Comparison of ENCODE assay signal across 1 cellular context in the genomic region with DNA sequence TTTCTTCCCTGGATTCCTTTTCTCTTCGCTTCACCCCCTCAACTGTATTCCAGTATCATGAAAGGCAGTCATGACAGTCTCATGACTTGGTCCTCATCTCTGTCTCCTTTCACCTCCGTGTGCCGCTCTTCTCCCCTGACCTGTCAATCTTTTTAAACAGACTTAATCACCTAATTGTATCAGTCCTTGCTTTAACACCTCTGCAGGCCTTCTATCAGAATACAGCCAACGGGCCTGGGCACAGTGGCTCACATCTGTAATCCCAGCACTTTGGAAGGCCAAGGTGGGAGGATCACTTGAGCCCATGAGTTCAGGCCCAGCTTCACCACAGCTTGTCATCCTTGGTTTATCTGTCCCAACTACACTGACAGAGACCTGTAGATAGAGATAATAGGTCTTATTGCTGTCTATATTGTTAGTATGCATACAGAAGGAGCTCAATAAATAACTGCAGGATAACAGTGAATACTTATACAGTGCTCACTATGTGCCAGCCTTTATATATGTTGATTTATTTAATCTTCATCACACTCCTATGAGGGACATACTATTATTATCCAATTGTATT.
TF ChIP-seq lines count a peak whose summit lies in the region.

No MANE protein-coding gene starts in this region.

TF ChIP-seq in K562, 482 proteins besides CTCF, POLR2A, EP300 and RAD21 (continued from another document and continues in another):
- TF ChIP-seq NCOA4 (IDR thresholded peaks at IDR 0.05; ENCODE audit: partially characterized antibody) (peak; percentile 49), ZNF75A (CRISPR knock-in tag; IDR thresholded peaks at IDR 0.05) (no peak), GABPB1 (CRISPR knock-in tag; IDR thresholded peaks at IDR 0.05) (no peak), HDAC8 (tag; IDR thresholded peaks at IDR 0.05) (no peak), POLR3A (IDR thresholded peaks at IDR 0.05; ENCODE audit: borderline replicate concordance, extremely low read depth, insufficient read depth, insufficient read length) (no peak), OTX1 (CRISPR knock-in tag; IDR thresholded peaks at IDR 0.05) (no peak), SMARCB1 (IDR thresholded peaks at IDR 0.05; ENCODE audit: insufficient read length, low read depth) (no peak), ZNF583 (CRISPR knock-in tag; IDR thresholded peaks at IDR 0.05) (no peak), ZKSCAN8 (CRISPR knock-in tag; IDR thresholded peaks at IDR 0.05) (peak; percentile 94), ASH1L (IDR thresholded peaks at IDR 0.05; ENCODE audit: borderline replicate concordance, low read depth, partially characterized antibody) (peak; percentile 34), EHMT2 (IDR thresholded peaks at IDR 0.05) (peak; percentile 33; the same call in 1 of the 2 replicates), RCOR1 (IDR thresholded peaks at IDR 0.05; ENCODE audit: borderline replicate concordance in 1 of 2, low read depth in 2 of 2, low read length in 2 of 2) (0 out of 4 replicates have a peak, but pooled peaks of 1 of the 2 experiments have one; percentile 24), STAG1 (CRISPR knock-in tag; IDR thresholded peaks at IDR 0.05; ENCODE audit: borderline replicate concordance) (no peak), HDGF (IDR thresholded peaks at IDR 0.05) (peak; percentile 76), KAT8 (IDR thresholded peaks at IDR 0.05; ENCODE audit: low read depth) (no peak), ZC3H4 (CRISPR knock-in tag; IDR thresholded peaks at IDR 0.05; ENCODE audit: borderline replicate concordance) (no peak), TAF9B (IDR thresholded peaks at IDR 0.05; ENCODE audit: partially characterized antibody) (no peak), MEIS2 (IDR thresholded peaks at IDR 0.05; ENCODE audit: partially characterized antibody) (peak; percentile 36), SMARCA5 (IDR thresholded peaks at IDR 0.05) (peak; percentile 59; the same call in 1 of the 2 replicates), DNMT1 (IDR thresholded peaks at IDR 0.05) (no peak), TAL1 (IDR thresholded peaks at IDR 0.05) (0 out of 2 replicates have a peak, but pooled peaks have one; percentile 2), ZBED1 (IDR thresholded peaks at IDR 0.05) (no peak), ZNF184 (CRISPR knock-in tag; IDR thresholded peaks at IDR 0.05) (no peak), SRSF1 (IDR thresholded peaks at IDR 0.05; ENCODE audit: low read depth, low read length) (no peak), GATAD2A (IDR thresholded peaks at IDR 0.05) (no peak)
- TF ChIP-seq, protein P1, sequence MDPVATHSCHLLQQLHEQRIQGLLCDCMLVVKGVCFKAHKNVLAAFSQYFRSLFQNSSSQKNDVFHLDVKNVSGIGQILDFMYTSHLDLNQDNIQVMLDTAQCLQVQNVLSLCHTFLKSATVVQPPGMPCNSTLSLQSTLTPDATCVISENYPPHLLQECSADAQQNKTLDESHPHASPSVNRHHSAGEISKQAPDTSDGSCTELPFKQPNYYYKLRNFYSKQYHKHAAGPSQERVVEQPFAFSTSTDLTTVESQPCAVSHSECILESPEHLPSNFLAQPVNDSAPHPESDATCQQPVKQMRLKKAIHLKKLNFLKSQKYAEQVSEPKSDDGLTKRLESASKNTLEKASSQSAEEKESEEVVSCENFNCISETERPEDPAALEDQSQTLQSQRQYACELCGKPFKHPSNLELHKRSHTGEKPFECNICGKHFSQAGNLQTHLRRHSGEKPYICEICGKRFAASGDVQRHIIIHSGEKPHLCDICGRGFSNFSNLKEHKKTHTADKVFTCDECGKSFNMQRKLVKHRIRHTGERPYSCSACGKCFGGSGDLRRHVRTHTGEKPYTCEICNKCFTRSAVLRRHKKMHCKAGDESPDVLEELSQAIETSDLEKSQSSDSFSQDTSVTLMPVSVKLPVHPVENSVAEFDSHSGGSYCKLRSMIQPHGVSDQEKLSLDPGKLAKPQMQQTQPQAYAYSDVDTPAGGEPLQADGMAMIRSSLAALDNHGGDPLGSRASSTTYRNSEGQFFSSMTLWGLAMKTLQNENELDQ (CRISPR knock-in tag; IDR thresholded peaks at IDR 0.05; ENCODE audit: borderline replicate concordance), result 0 out of 2 replicates have a peak, but pooled peaks have one; percentile 29
- TF ChIP-seq, protein P2, sequence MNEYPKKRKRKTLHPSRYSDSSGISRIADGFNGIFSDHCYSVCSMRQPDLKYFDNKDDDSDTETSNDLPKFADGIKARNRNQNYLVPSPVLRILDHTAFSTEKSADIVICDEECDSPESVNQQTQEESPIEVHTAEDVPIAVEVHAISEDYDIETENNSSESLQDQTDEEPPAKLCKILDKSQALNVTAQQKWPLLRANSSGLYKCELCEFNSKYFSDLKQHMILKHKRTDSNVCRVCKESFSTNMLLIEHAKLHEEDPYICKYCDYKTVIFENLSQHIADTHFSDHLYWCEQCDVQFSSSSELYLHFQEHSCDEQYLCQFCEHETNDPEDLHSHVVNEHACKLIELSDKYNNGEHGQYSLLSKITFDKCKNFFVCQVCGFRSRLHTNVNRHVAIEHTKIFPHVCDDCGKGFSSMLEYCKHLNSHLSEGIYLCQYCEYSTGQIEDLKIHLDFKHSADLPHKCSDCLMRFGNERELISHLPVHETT (CRISPR knock-in tag; conservative IDR thresholded peaks at IDR 0.05 in 1 of 2, IDR thresholded peaks at IDR 0.05 in 1 of 2), result peak in 1 of 2 experiments; percentile 34; a peak in 1 of 4 replicates
- TF ChIP-seq, protein P3, sequence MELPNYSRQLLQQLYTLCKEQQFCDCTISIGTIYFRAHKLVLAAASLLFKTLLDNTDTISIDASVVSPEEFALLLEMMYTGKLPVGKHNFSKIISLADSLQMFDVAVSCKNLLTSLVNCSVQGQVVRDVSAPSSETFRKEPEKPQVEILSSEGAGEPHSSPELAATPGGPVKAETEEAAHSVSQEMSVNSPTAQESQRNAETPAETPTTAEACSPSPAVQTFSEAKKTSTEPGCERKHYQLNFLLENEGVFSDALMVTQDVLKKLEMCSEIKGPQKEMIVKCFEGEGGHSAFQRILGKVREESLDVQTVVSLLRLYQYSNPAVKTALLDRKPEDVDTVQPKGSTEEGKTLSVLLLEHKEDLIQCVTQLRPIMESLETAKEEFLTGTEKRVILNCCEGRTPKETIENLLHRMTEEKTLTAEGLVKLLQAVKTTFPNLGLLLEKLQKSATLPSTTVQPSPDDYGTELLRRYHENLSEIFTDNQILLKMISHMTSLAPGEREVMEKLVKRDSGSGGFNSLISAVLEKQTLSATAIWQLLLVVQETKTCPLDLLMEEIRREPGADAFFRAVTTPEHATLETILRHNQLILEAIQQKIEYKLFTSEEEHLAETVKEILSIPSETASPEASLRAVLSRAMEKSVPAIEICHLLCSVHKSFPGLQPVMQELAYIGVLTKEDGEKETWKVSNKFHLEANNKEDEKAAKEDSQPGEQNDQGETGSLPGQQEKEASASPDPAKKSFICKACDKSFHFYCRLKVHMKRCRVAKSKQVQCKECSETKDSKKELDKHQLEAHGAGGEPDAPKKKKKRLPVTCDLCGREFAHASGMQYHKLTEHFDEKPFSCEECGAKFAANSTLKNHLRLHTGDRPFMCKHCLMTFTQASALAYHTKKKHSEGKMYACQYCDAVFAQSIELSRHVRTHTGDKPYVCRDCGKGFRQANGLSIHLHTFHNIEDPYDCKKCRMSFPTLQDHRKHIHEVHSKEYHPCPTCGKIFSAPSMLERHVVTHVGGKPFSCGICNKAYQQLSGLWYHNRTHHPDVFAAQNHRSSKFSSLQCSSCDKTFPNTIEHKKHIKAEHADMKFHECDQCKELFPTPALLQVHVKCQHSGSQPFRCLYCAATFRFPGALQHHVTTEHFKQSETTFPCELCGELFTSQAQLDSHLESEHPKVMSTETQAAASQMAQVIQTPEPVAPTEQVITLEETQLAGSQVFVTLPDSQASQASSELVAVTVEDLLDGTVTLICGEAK (IDR thresholded peaks at IDR 0.05), result no peak
- TF ChIP-seq, protein P3 (CRISPR knock-in tag; IDR thresholded peaks at IDR 0.05), result no peak
- TF ChIP-seq, protein P4, sequence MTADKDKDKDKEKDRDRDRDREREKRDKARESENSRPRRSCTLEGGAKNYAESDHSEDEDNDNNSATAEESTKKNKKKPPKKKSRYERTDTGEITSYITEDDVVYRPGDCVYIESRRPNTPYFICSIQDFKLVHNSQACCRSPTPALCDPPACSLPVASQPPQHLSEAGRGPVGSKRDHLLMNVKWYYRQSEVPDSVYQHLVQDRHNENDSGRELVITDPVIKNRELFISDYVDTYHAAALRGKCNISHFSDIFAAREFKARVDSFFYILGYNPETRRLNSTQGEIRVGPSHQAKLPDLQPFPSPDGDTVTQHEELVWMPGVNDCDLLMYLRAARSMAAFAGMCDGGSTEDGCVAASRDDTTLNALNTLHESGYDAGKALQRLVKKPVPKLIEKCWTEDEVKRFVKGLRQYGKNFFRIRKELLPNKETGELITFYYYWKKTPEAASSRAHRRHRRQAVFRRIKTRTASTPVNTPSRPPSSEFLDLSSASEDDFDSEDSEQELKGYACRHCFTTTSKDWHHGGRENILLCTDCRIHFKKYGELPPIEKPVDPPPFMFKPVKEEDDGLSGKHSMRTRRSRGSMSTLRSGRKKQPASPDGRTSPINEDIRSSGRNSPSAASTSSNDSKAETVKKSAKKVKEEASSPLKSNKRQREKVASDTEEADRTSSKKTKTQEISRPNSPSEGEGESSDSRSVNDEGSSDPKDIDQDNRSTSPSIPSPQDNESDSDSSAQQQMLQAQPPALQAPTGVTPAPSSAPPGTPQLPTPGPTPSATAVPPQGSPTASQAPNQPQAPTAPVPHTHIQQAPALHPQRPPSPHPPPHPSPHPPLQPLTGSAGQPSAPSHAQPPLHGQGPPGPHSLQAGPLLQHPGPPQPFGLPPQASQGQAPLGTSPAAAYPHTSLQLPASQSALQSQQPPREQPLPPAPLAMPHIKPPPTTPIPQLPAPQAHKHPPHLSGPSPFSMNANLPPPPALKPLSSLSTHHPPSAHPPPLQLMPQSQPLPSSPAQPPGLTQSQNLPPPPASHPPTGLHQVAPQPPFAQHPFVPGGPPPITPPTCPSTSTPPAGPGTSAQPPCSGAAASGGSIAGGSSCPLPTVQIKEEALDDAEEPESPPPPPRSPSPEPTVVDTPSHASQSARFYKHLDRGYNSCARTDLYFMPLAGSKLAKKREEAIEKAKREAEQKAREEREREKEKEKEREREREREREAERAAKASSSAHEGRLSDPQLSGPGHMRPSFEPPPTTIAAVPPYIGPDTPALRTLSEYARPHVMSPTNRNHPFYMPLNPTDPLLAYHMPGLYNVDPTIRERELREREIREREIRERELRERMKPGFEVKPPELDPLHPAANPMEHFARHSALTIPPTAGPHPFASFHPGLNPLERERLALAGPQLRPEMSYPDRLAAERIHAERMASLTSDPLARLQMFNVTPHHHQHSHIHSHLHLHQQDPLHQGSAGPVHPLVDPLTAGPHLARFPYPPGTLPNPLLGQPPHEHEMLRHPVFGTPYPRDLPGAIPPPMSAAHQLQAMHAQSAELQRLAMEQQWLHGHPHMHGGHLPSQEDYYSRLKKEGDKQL (CRISPR knock-in tag; IDR thresholded peaks at IDR 0.05; ENCODE audit: borderline replicate concordance), result no peak
- TF ChIP-seq, protein P5, sequence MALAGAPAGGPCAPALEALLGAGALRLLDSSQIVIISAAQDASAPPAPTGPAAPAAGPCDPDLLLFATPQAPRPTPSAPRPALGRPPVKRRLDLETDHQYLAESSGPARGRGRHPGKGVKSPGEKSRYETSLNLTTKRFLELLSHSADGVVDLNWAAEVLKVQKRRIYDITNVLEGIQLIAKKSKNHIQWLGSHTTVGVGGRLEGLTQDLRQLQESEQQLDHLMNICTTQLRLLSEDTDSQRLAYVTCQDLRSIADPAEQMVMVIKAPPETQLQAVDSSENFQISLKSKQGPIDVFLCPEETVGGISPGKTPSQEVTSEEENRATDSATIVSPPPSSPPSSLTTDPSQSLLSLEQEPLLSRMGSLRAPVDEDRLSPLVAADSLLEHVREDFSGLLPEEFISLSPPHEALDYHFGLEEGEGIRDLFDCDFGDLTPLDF (CRISPR knock-in tag; IDR thresholded peaks at IDR 0.05), result no peak
- TF ChIP-seq, protein P6, sequence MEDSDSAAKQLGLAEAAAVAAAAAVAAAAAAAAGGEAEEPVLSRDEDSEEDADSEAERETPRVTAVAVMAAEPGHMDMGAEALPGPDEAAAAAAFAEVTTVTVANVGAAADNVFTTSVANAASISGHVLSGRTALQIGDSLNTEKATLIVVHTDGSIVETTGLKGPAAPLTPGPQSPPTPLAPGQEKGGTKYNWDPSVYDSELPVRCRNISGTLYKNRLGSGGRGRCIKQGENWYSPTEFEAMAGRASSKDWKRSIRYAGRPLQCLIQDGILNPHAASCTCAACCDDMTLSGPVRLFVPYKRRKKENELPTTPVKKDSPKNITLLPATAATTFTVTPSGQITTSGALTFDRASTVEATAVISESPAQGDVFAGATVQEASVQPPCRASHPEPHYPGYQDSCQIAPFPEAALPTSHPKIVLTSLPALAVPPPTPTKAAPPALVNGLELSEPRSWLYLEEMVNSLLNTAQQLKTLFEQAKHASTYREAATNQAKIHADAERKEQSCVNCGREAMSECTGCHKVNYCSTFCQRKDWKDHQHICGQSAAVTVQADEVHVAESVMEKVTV (CRISPR knock-in tag; IDR thresholded peaks at IDR 0.05), result no peak
